ENCODE assay signal across 10 cellular contexts in genomic region chr1:202623075-202623474, GRCh38.
DNase-seq lines count a peak whose midpoint lies in the region; ATAC-seq, FAIRE-seq and TF ChIP-seq lines count a peak whose summit lies in the region.
"Had no signal": no experiment of that assay in that cellular context is flagged by ENCODE, and none has a peak within 500 bp of the region (broad histone marks: within the 10 kb centered on the region; RNA-seq: fewer than 3 reads in every experiment).

No MANE protein-coding gene starts in this region.

- H3K36me3 Mint-ChIP-seq in osteocyte (ENCODE audit: unreplicated experiment), result no peaks in the 10 kb centered on the region

- TF ChIP-seq CTCF in D721Med (IDR thresholded peaks at IDR 0.05; ENCODE audit: insufficient read depth, missing control alignments) (no peak), fibroblast of pulmonary artery (IDR thresholded peaks at IDR 0.05; ENCODE audit: low read length, missing control alignments) (no peak), osteocyte (IDR thresholded peaks at IDR 0.05) (no peak)

- H3K4me3 Mint-ChIP-seq in osteocyte (ENCODE audit: unreplicated experiment), result no peak overlapping the region

- H3K27me3 Mint-ChIP-seq in osteocyte (ENCODE audit: unreplicated experiment), result no peaks in the 10 kb centered on the region

- ATAC-seq in GM18511 (IDR thresholded peaks at IDR 0.05; ENCODE audit: unreplicated experiment) (no peak), GM19452 (IDR thresholded peaks at IDR 0.05; ENCODE audit: unreplicated experiment) (no peak)

- peak overlapping the region; percentile 50 for H3K27ac Mint-ChIP-seq in osteocyte (ENCODE audit: unreplicated experiment)

- peaks cover 16% of the 10 kb centered on the region for H3K4me1 Mint-ChIP-seq in osteocyte (ENCODE audit: unreplicated experiment)

- H3K9me3 Mint-ChIP-seq in osteocyte (ENCODE audit: unreplicated experiment), result no peaks in the 10 kb centered on the region

- FAIRE-seq in D721Med (lab: Jason Lieb, UNC), result no peak

- peak; percentile 72 for DNase-seq in D721Med (ENCODE audit: insufficient read length, low spot score)
- DNase-seq in OCI-M1 (lab: John Stamatoyannopoulos, UW), result peak; percentile 40
- DNase-seq in fibroblast of pulmonary artery (ENCODE audit: low read depth), result peak; percentile 65
- no peak for DNase-seq in osteocyte (ENCODE audit: extremely low spot score, unreplicated experiment)
- no peak for DNase-seq in NCI-H524 treated with DMSO at 0.1 percent for 48 hours (lab: John Stamatoyannopoulos, UW)
- no peak for DNase-seq in NCI-H1930 (lab: John Stamatoyannopoulos, UW)
- DNase-seq: Kasumi-1; stimulated activated CD4-positive, alpha-beta T cell treated with anti-CD3 and anti-CD28 coated beads, Interleukin-4, amount 100 ng/mL, for 4 hours had no signal

- H3K4me3 ChIP-seq in fibroblast of pulmonary artery (replicated peaks; ENCODE audit: low read depth, low read length), result no peak overlapping the region

Comparison
In these comparisons a context has a peak if more than half of its experiments do, and no peak if none do; other contexts are left out.
1. DNase-seq: peak in D721Med (single experiment), OCI-M1 (single experiment) and fibroblast of pulmonary artery (single experiment); none in osteocyte (single experiment), NCI-H524 treated with DMSO at 0.1 percent for 48 hours (single experiment) and NCI-H1930 (0 of 2).